ENCODE assay signal across 1 cellular context in genomic region chr9:99172129-99173091, GRCh38.
TF ChIP-seq lines count a peak whose summit lies in the region.

No MANE protein-coding gene starts in this region.

TF ChIP-seq in IMR-90, 13 proteins besides CTCF, POLR2A, EP300 and RAD21 (continued from another document):
- TF ChIP-seq RCOR1 (IDR thresholded peaks at IDR 0.05; ENCODE audit: insufficient replicate concordance, low read length), result no peak
